ENCODE assay signal across 26 cellular contexts in genomic region chr20:48124960-48125359, GRCh38.
"Had no signal": no experiment of that assay in that cellular context is flagged by ENCODE, and none has a peak within 500 bp of the region (broad histone marks: within the 10 kb centered on the region; RNA-seq: fewer than 3 reads in every experiment).

No MANE protein-coding gene starts in this region.

- DNase-seq: naive thymus-derived CD4-positive, alpha-beta T cell; natural killer cell; nucleus accumbens; pancreas; psoas muscle; right cardiac atrium; small intestine; stimulated activated CD4-positive, alpha-beta T cell treated with anti-CD3 and anti-CD28 coated beads, Interleukin-12 subunit alpha, Interleukin-12 subunit beta, amount 100 ng/mL, for 4 hours; stimulated activated CD4-positive, alpha-beta T cell treated with anti-CD3 and anti-CD28 coated beads, Interleukin-1b, Interleukin-23, amount 100 ng/mL, for 48 hours; stimulated activated CD4-positive, alpha-beta T cell treated with anti-CD3 and anti-CD28 coated beads, Interleukin-4, amount 100 ng/mL, for 1 hour; stimulated activated CD4-positive, alpha-beta T cell treated with anti-CD3 and anti-CD28 coated beads, Interleukin-4, amount 100 ng/mL, for 4 hours; stimulated activated CD8-positive, alpha-beta memory T cell treated with anti-CD3 and anti-CD28 coated beads, Interleukin-4, amount 100 ng/mL, for 48 hours; stimulated activated naive CD4-positive, alpha-beta T cell; stimulated activated naive CD8-positive, alpha-beta T cell treated with anti-CD3 and anti-CD28 coated beads, Interleukin-15, amount 100 ng/mL, for 72 hours; stimulated activated naive CD8-positive, alpha-beta T cell treated with anti-CD3 and anti-CD28 coated beads, Interleukin-15, Interleukin-2, amounts not matched to agents 100 U/mL and 50 U/mL, for 24 hours; substantia nigra; testis; tibial artery; transverse colon; upper lobe of left lung had no signal

- ATAC-seq: naive thymus-derived CD4-positive, alpha-beta T cell; natural killer cell; pancreas; psoas muscle; sciatic nerve; stimulated activated memory B cell treated with anti-CD40 and anti-IgM and Interleukin-4, amounts not matched to agents 10 μg/mL and 1 μg/mL and 100 μg/mL, for 72 hours; stimulated activated naive CD8-positive, alpha-beta T cell treated with anti-CD3 and anti-CD28 coated beads, Interleukin-15, amount 100 ng/mL, for 72 hours; stimulated activated naive CD8-positive, alpha-beta T cell treated with anti-CD3 and anti-CD28 coated beads, Interleukin-15, Interleukin-2, amounts not matched to agents 100 U/mL and 50 U/mL, for 24 hours had no signal

- H3K27me3 ChIP-seq: neural progenitor cell, neutrophil, pancreas, testis, tibial artery, transverse colon, upper lobe of left lung, vagina had no signal

- H2AFZ ChIP-seq: neural progenitor cell had no signal

- H3K27ac ChIP-seq: neural progenitor cell, neutrophil, pancreas, psoas muscle, suprapubic skin, testis, tibial artery, transverse colon, upper lobe of left lung, vagina had no signal

- H3K4me3 ChIP-seq: neural progenitor cell, pancreas, psoas muscle, suprapubic skin, testis, tibial artery, transverse colon, upper lobe of left lung, vagina had no signal

- H3K9ac ChIP-seq: neural progenitor cell had no signal

- H3K36me3 ChIP-seq: neural progenitor cell, neutrophil, pancreas, suprapubic skin, tibial artery, transverse colon, upper lobe of left lung, vagina had no signal

- H3K4me1 ChIP-seq: pancreas, psoas muscle had no signal

- H3K9me3 ChIP-seq: neutrophil, pancreas, psoas muscle, suprapubic skin, testis, tibial artery, transverse colon, upper lobe of left lung, vagina had no signal

- H3K4me2 ChIP-seq: neural progenitor cell had no signal
